In the genomic region with DNA sequence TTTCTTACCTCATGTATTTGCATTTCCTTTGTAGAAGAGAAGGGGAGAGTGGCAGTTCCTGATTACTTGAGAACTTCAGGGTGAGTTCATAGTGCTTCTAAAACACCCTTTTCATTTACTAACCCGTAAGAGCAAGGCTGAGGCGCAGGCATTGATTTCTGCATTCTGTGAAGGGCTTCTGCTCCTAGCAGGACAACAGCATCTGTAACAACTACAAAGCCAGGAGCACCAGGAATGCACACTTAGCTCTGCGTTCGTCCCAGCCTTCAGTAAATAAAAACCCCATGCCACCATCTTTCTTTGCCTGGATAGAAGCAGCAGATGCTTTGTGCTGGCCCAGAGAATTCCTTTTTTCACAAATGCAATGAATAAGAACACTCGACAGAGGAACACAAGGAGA, we compare ENCODE assay signal across 25 cellular contexts.
"Had no signal": no experiment of that assay in that cellular context is flagged by ENCODE, and none has a peak within 500 bp of the region (broad histone marks: within the 10 kb centered on the region; RNA-seq: fewer than 3 reads in every experiment).

No MANE protein-coding gene starts in this region.

- H3K27me3 ChIP-seq: adrenal gland, colonic mucosa, suprapubic skin, tibial nerve had no signal

- H3K27ac ChIP-seq: adrenal gland, colonic mucosa, suprapubic skin, tibial nerve had no signal

- ATAC-seq: activated CD4-positive, alpha-beta T cell treated with anti-CD3 and anti-CD28 coated beads for 36 hours; activated naive CD4-positive, alpha-beta T cell treated with anti-CD3 and anti-CD28 coated beads, Interleukin-2, amount 50 U/mL, for 72 hours; activated T-helper 17 cell treated with anti-CD3 and anti-CD28 coated beads, Interleukin-2, amount 50 U/mL, for 72 hours; left lobe of liver; naive thymus-derived CD4-positive, alpha-beta T cell; sciatic nerve; stimulated activated effector memory CD8-positive, alpha-beta T cell treated with anti-CD3 and anti-CD28 coated beads, Interleukin-12 subunit alpha, Interleukin-12 subunit beta, amount 100 ng/mL, for 72 hours; stimulated activated naive CD8-positive, alpha-beta T cell treated with anti-CD3 and anti-CD28 coated beads, Interleukin-15, amount 100 ng/mL, for 72 hours had no signal

- H3K9me3 ChIP-seq: adrenal gland, colonic mucosa, suprapubic skin, tibial nerve had no signal

- H3K4me1 ChIP-seq: adrenal gland, colonic mucosa, suprapubic skin, tibial nerve had no signal

- H3K4me3 ChIP-seq: adrenal gland, colonic mucosa, lung, suprapubic skin, tibial nerve had no signal

- H3K36me3 ChIP-seq: adrenal gland, colonic mucosa, suprapubic skin, tibial nerve had no signal

- DNase-seq: activated B cell treated with CpG ODN at 0.5 μM for 24 hours; activated CD4-positive, alpha-beta T cell treated with anti-CD3 and anti-CD28 coated beads for 36 hours; activated CD4-positive, alpha-beta T cell treated with anti-CD3 and anti-CD28 coated beads, Interleukin-2, amount 50 U/mL, for 4 hours; activated CD8-positive, alpha-beta memory T cell treated with anti-CD3 and anti-CD28 coated beads for 24 hours; activated CD8-positive, alpha-beta memory T cell treated with anti-CD3 and anti-CD28 coated beads, Interleukin-2, amount 50 U/mL, for 4 hours; activated T-cell treated with anti-CD3 and anti-CD28 coated beads, Interleukin-2, amount 50 U/mL, for 24 hours; adrenal gland; colonic mucosa; foreskin fibroblast; immature natural killer cell; naive thymus-derived CD4-positive, alpha-beta T cell; small intestine; stimulated activated CD4-positive, alpha-beta T cell treated with anti-CD3 and anti-CD28 coated beads, Interleukin-2, amount 100 ng/mL, for 24 hours; stimulated activated naive CD8-positive, alpha-beta T cell treated with anti-CD3 and anti-CD28 coated beads, Interleukin-15, amount 100 ng/mL, for 72 hours; T-helper 9 cell had no signal

- FAIRE-seq: astrocyte, small intestine, urothelium cell line had no signal
